Comparison of ENCODE assay signal across 10 cellular contexts in the genomic region with DNA sequence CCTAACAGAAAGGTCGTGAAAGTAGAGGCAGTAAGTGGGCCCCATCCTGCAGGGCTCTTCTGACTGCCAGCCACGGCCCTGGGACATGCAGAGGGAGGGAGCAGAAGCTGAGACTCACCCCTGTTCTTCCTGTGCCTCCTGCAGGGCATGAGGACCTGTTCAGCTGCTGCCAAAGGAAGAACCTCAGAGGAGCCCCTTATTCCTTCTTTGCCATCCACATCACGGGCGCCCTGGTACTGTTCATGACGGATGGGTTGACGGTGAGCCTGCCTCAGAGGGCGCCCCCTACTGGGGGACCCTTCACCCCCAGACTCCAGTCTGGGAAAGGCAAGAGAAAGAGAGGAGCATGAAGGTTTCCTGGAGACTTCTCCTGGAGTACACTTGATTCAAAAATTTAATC. TPM values are rescaled to one million over a fixed set of nuclear protein-coding genes. Genes with fewer than 3 reads are reported as not detected.
A peak's percentile ranks its signal among the peaks of the same experiment; 100 is the strongest.
DNase-seq lines count a peak whose midpoint lies in the region; ATAC-seq and TF ChIP-seq lines count a peak whose summit lies in the region.
"Had no signal": no experiment of that assay in that cellular context is flagged by ENCODE, and none has a peak within 500 bp of the region (broad histone marks: within the 10 kb centered on the region; RNA-seq: fewer than 3 reads in every experiment).

No MANE protein-coding gene starts in this region.

- RAD21 ChIA-PET in HCT116 (lab: Charles Lee; ENCODE audit: low non-redundant PET in 1 of 2, low total read pairs in 2 of 2, uncharacterized antibody in 2 of 2, unreplicated experiment in 2 of 2): no interaction called here

- DNase-seq in Calu3 (no peak), HCT116 (ENCODE audit: low read depth, low spot score) (no peak), brain microvascular endothelial cell (no peak), neural crest cell (ENCODE audit: low read depth, low spot score) (no peak), medulla oblongata (ENCODE audit: extremely low spot score) (no peak), retina (no peak), T-helper 17 cell (no peak)
- no peak for DNase-seq in activated T-cell treated with anti-CD3 and anti-CD28 coated beads, Interleukin-2, amount 50 U/mL, for 4 hours
- DNase-seq: activated CD4-positive, alpha-beta memory T cell treated with anti-CD3 and anti-CD28 coated beads, Interleukin-2, amount 10 ng/mL, durations not matched to agents 7 days and 5 days; amygdala had no signal

- intact Hi-C loops in Calu3 (cut with micrococcal nuclease; ENCODE audit: unreplicated experiment): no loop called here
- intact Hi-C loops in HCT116 (cut with micrococcal nuclease): no loop called here

- H3K27me3 ChIP-seq in HCT116 (ENCODE audit: insufficient read depth, low read length) (no peaks in the 10 kb centered on the region), brain microvascular endothelial cell (replicated peaks) (peaks cover 5% of the 10 kb centered on the region)

- H3K9me2 ChIP-seq in HCT116 (ENCODE audit: insufficient read depth): no peaks in the 10 kb centered on the region

- TF ChIP-seq RAD21 in HCT116 (IDR thresholded peaks at IDR 0.05; ENCODE audit: low read depth): no peak

- H3K36me3 ChIP-seq in HCT116 (ENCODE audit: control insufficient read depth in 1 of 2, insufficient read depth in 2 of 2, low read length in 2 of 2): no peaks in the 10 kb centered on the region
- H3K36me3 ChIP-seq in brain microvascular endothelial cell (replicated peaks): no peaks in the 10 kb centered on the region

- no peak for TF ChIP-seq POLR2A in HCT116 (IDR thresholded peaks at IDR 0.05; ENCODE audit: borderline replicate concordance, extremely low read depth, insufficient read depth, insufficient read length)

- no peaks in the 10 kb centered on the region for H4K20me1 ChIP-seq in HCT116 (ENCODE audit: insufficient read depth)

- H3K4me1 ChIP-seq in HCT116 (ENCODE audit: control insufficient read depth in 1 of 2, insufficient read depth in 2 of 2, low read length in 2 of 2): no peaks in the 10 kb centered on the region

- peaks cover 10% of the 10 kb centered on the region for H3K36me3 Mint-ChIP-seq in Calu3 (ENCODE audit: insufficient read depth, unreplicated experiment)
- no peaks in the 10 kb centered on the region for H3K36me3 Mint-ChIP-seq in neural crest cell (ENCODE audit: low read depth)
- no peaks in the 10 kb centered on the region for H3K36me3 Mint-ChIP-seq in T-helper 17 cell (ENCODE audit: low read depth)
- H3K36me3 Mint-ChIP-seq in activated T-cell treated with anti-CD3 and anti-CD28 coated beads, Interleukin-2, amount 50 U/mL, for 4 hours (ENCODE audit: insufficient read depth): no peaks in the 10 kb centered on the region

- POLR2A ChIA-PET in HCT116 (lab: Charles Lee): no interaction called here

- H3K4me1 Mint-ChIP-seq in Calu3 (ENCODE audit: low read depth, unreplicated experiment) (peaks cover 43% of the 10 kb centered on the region), neural crest cell (peaks cover 5% of the 10 kb centered on the region), T-helper 17 cell (peaks cover 2% of the 10 kb centered on the region)
- peaks cover 3% of the 10 kb centered on the region for H3K4me1 Mint-ChIP-seq in activated T-cell treated with anti-CD3 and anti-CD28 coated beads, Interleukin-2, amount 50 U/mL, for 4 hours (ENCODE audit: low read depth)
- H3K4me1 Mint-ChIP-seq: activated CD4-positive, alpha-beta memory T cell treated with anti-CD3 and anti-CD28 coated beads, Interleukin-2, amount 10 ng/mL, durations not matched to agents 7 days and 5 days had no signal

- H3K4me3 ChIP-seq in HCT116 (replicated peaks in 1 of 2; ENCODE audit: low read depth in 1 of 2, low read length in 2 of 2) (no peak overlapping the region), brain microvascular endothelial cell (ENCODE audit: low read depth, low read length) (no peak overlapping the region)

- H3K27me3 Mint-ChIP-seq in Calu3 (ENCODE audit: unreplicated experiment) (no peaks in the 10 kb centered on the region), neural crest cell (ENCODE audit: low read depth) (no peaks in the 10 kb centered on the region), T-helper 17 cell (peaks cover 30% of the 10 kb centered on the region)
- peaks cover 2% of the 10 kb centered on the region for H3K27me3 Mint-ChIP-seq in activated T-cell treated with anti-CD3 and anti-CD28 coated beads, Interleukin-2, amount 50 U/mL, for 4 hours (ENCODE audit: low read depth)

- H3K9me3 Mint-ChIP-seq in Calu3 (ENCODE audit: low read depth, unreplicated experiment) (no peaks in the 10 kb centered on the region), neural crest cell (no peaks in the 10 kb centered on the region)
- H3K9me3 Mint-ChIP-seq in activated T-cell treated with anti-CD3 and anti-CD28 coated beads, Interleukin-2, amount 50 U/mL, for 4 hours: no peaks in the 10 kb centered on the region
- H3K9me3 Mint-ChIP-seq: activated CD4-positive, alpha-beta memory T cell treated with anti-CD3 and anti-CD28 coated beads, Interleukin-2, amount 10 ng/mL, durations not matched to agents 7 days and 5 days had no signal

- H3K27ac ChIP-seq in HCT116 (ENCODE audit: low read depth, low read length): no peak overlapping the region
- H3K27ac ChIP-seq in brain microvascular endothelial cell: no peak overlapping the region

- no peaks in the 10 kb centered on the region for H3K9me3 ChIP-seq in HCT116 (ENCODE audit: control insufficient read depth in 1 of 2, insufficient read depth in 1 of 2, low read depth in 1 of 2, low read length in 2 of 2)
- H3K9me3 ChIP-seq in T-helper 17 cell (ENCODE audit: control insufficient read depth, low read length, poor library complexity, severe bottlenecking): no peaks in the 10 kb centered on the region

- H3K79me2 ChIP-seq in HCT116 (ENCODE audit: insufficient read depth, low read length): no peaks in the 10 kb centered on the region

- no peak overlapping the region for H3K4me3 Mint-ChIP-seq in Calu3 (ENCODE audit: low read depth, unreplicated experiment)
- H3K4me3 Mint-ChIP-seq in neural crest cell: no peak overlapping the region
- no peak overlapping the region for H3K4me3 Mint-ChIP-seq in T-helper 17 cell
- no peak overlapping the region for H3K4me3 Mint-ChIP-seq in activated T-cell treated with anti-CD3 and anti-CD28 coated beads, Interleukin-2, amount 50 U/mL, for 4 hours
- H3K4me3 Mint-ChIP-seq: activated CD4-positive, alpha-beta memory T cell treated with anti-CD3 and anti-CD28 coated beads, Interleukin-2, amount 10 ng/mL, durations not matched to agents 7 days and 5 days had no signal

- no peak for ATAC-seq in HCT116
- no peak for ATAC-seq in T-helper 17 cell
- ATAC-seq in activated T-cell treated with anti-CD3 and anti-CD28 coated beads, Interleukin-2, amount 50 U/mL, for 4 hours: no peak

- no peak overlapping the region for H2AFZ ChIP-seq in HCT116 (ENCODE audit: low read depth, low read length, poor library complexity, severe bottlenecking)

- H3K4me2 ChIP-seq in HCT116 (ENCODE audit: low read length): no peak overlapping the region

- CTCF ChIA-PET in Calu3 (lab: Charles Lee) (interaction anchor here (0.5 kb wide), 1 partner anchor 45 kb away, joined by 4 read pairs; no protein-coding TSS in a partner anchor), HCT116 (lab: Charles Lee) (no interaction called here)

- H3K9ac ChIP-seq in HCT116 (ENCODE audit: low read length): no peak overlapping the region

- peak; percentile 59 for TF ChIP-seq CTCF in Calu3 (IDR thresholded peaks at IDR 0.05; ENCODE audit: unreplicated experiment)
- peak in 2 of 3 experiments; percentile 41 to 51; a peak in 4 of 6 replicates for TF ChIP-seq CTCF in HCT116 (IDR thresholded peaks at IDR 0.05 in 2 of 3, conservative IDR thresholded peaks at IDR 0.05 in 1 of 3; ENCODE audit: borderline replicate concordance in 1 of 3, insufficient read depth in 1 of 3, low read depth in 2 of 3, low read length in 2 of 3)
- peak; percentile 54 for TF ChIP-seq CTCF in brain microvascular endothelial cell (IDR thresholded peaks at IDR 0.05; ENCODE audit: low read depth, low read length, missing control alignments)
- peak; percentile 48 for TF ChIP-seq CTCF in neural crest cell (conservative IDR thresholded peaks at IDR 0.05)

- in situ Hi-C loops in brain microvascular endothelial cell (cut with HindIII; ENCODE audit: low pct_ligation_motif_present, low sequenced_read_pairs): no loop called here

- H3K27ac Mint-ChIP-seq in Calu3 (ENCODE audit: unreplicated experiment) (no peak overlapping the region), neural crest cell (ENCODE audit: unreplicated experiment) (no peak overlapping the region), T-helper 17 cell (no peak overlapping the region)
- H3K27ac Mint-ChIP-seq: activated CD4-positive, alpha-beta memory T cell treated with anti-CD3 and anti-CD28 coated beads, Interleukin-2, amount 10 ng/mL, durations not matched to agents 7 days and 5 days had no signal

- BruUV-seq in Calu3 (replicated peaks; lab: Mats Ljungman, UMichigan) (no TSS peak), HCT116 (replicated peaks; lab: Mats Ljungman, UMichigan) (no TSS peak)

TF ChIP-seq in HCT116, 20 proteins besides CTCF, POLR2A, EP300 and RAD21:
- TF ChIP-seq MAX (IDR thresholded peaks at IDR 0.05): no peak

RNA-seq across cellular contexts. Expression of gene ELK4, which starts 47.1 kb away (rescaled TPM):
- total RNA-seq in Calu3 (2022) (110 and 122 TPM in 2 replicates), HCT116 (2021; ENCODE audit: unreplicated experiment) (46.2 TPM), neural crest cell (30.1 and 33.1 TPM in 2 replicates), T-helper 17 cell (100 to 1,000 TPM in 1 of 2 donors, 10 to 100 TPM in 1; 92.8 to 100 TPM)
- polyA plus RNA-seq in HCT116 (2012): 5.9 and 6.4 TPM in 2 replicates
- total RNA-seq in activated T-cell treated with anti-CD3 and anti-CD28 coated beads, Interleukin-2, amount 50 U/mL, for 4 hours: 100 to 1,000 TPM in 2 of 3 donors, 10 to 100 TPM in 1; 90.7 to 103 (median 101) TPM
